ENCODE assay signal across 8 cellular contexts in the genomic region with DNA sequence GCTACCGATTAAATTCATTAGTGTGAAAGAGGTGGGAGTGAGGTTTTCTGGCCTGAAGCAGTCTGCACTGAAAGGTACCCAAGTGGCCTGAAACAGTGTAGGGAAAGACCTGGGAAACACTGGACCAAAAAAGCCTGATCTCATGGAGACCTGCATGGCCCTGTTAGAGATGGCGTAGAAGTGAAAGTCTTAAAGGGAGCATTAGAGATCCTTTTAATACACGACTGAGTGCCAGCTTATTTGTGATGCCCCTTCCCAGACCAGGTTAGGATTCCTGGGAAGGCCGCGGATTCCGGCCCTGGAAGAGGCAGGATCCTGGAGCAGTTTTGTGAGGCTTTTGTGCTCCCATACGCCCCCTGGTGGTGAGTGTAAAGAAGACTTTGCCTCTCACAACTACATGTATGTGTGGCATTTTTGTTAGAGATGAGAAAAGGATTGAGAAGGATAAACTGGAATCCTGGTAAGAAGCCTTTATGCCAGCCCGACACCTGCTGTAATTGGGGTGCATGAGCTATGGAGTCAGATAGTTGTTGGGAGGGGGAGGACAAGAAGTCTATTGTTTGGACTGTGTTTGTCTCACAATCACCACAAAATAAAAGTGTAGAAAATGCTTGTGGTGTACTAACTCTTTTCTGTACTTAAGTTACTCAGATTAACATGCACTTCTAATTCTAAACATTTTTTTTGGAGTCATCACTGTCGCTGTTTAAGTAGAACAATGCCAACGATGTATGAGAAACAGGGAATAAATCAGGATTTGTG. TPM values are rescaled to one million over a fixed set of nuclear protein-coding genes. Genes with fewer than 3 reads are reported as not detected.
DNase-seq lines count a peak whose midpoint lies in the region; ATAC-seq and TF ChIP-seq lines count a peak whose summit lies in the region.

No MANE protein-coding gene starts in this region.

- BruUV-seq in PC-9 (replicated peaks; lab: Mats Ljungman, UMichigan) = no TSS peak

- POLR2A ChIA-PET in PC-9 (lab: Charles Lee; ENCODE audit: unreplicated experiment) = no interaction called here

- no peak overlapping the region for H3K9ac ChIP-seq in neural progenitor cell

- H3K27ac ChIP-seq in PC-9 = no peak overlapping the region
- peak overlapping the region; percentile 78 for H3K27ac ChIP-seq in neural progenitor cell
- H3K27ac ChIP-seq in suprapubic skin = no peak overlapping the region

- CTCF ChIA-PET in PC-9 (lab: Charles Lee) = no interaction called here

- no peaks in the 10 kb centered on the region for H3K9me3 Mint-ChIP-seq in activated T-helper 1 cell treated with anti-CD3 and anti-CD28 coated beads, Interleukin-12 subunit alpha, Interleukin-12 subunit beta, Interleukin-2, Interleukin-4 antibody, amounts not matched to agents 30 ng/mL and 10 ng/mL and 1 ng/mL, durations not matched to agents 14 hours and 24 hours and 36 hours
- no peaks in the 10 kb centered on the region for H3K9me3 Mint-ChIP-seq in neural progenitor cell

- intact Hi-C loops in PC-9 (cut with micrococcal nuclease; ENCODE audit: unreplicated experiment) = loop anchor here (1.0 kb wide), 4 partner anchors 53 to 672 kb away; no protein-coding TSS in a partner anchor
- intact Hi-C loops in activated T-helper 1 cell treated with anti-CD3 and anti-CD28 coated beads, Interleukin-12 subunit alpha, Interleukin-12 subunit beta, Interleukin-2, Interleukin-4 antibody, amounts not matched to agents 30 ng/mL and 10 ng/mL and 1 ng/mL, durations not matched to agents 14 hours and 24 hours and 36 hours (cut with micrococcal nuclease) = loop anchor here (1.0 to 10.0 kb wide), 8 partner anchors 9 to 899 kb away; a partner anchor contains a TSS

- H3K9me3 ChIP-seq in PC-9 (ENCODE audit: insufficient read depth, low read depth) (no peaks in the 10 kb centered on the region), neural progenitor cell (ENCODE audit: low read depth) (no peaks in the 10 kb centered on the region), suprapubic skin (no peaks in the 10 kb centered on the region)

- TF ChIP-seq CTCF in PC-9 (conservative IDR thresholded peaks at IDR 0.05) (peak; percentile 86), fibroblast of pulmonary artery (IDR thresholded peaks at IDR 0.05; ENCODE audit: low read length, missing control alignments) (peak; percentile 93), neural progenitor cell (IDR thresholded peaks at IDR 0.05) (peak; percentile 96), suprapubic skin (IDR thresholded peaks at IDR 0.05) (peak; percentile 71 to 79)

- peak overlapping the region; percentile 87 for H3K27ac Mint-ChIP-seq in activated T-helper 1 cell treated with anti-CD3 and anti-CD28 coated beads, Interleukin-12 subunit alpha, Interleukin-12 subunit beta, Interleukin-2, Interleukin-4 antibody, amounts not matched to agents 30 ng/mL and 10 ng/mL and 1 ng/mL, durations not matched to agents 14 hours and 24 hours and 36 hours
- H3K27ac Mint-ChIP-seq in neural progenitor cell = peak overlapping the region; percentile 34

- H4K20me1 ChIP-seq in PC-9 (ENCODE audit: insufficient read depth) (no peaks in the 10 kb centered on the region), neural progenitor cell (ENCODE audit: low read depth) (peaks cover 32% of the 10 kb centered on the region)

- H3K4me1 ChIP-seq in PC-9 (replicated peaks; ENCODE audit: insufficient read depth) (no peaks in the 10 kb centered on the region), neural progenitor cell (peaks cover 11% of the 10 kb centered on the region), suprapubic skin (peaks cover 17% of the 10 kb centered on the region)

- H3F3A ChIP-seq in PC-9 (ENCODE audit: insufficient read depth, low read depth) (no peaks in the 10 kb centered on the region), neural progenitor cell (ENCODE audit: low read depth) (peaks cover 42% of the 10 kb centered on the region)

- H3K79me2 ChIP-seq in PC-9 (ENCODE audit: low read depth) (no peaks in the 10 kb centered on the region), neural progenitor cell (ENCODE audit: low read depth) (peaks cover 47% of the 10 kb centered on the region)

- H3K4me1 Mint-ChIP-seq in activated T-helper 1 cell treated with anti-CD3 and anti-CD28 coated beads, Interleukin-12 subunit alpha, Interleukin-12 subunit beta, Interleukin-2, Interleukin-4 antibody, amounts not matched to agents 30 ng/mL and 10 ng/mL and 1 ng/mL, durations not matched to agents 14 hours and 24 hours and 36 hours (ENCODE audit: low read depth) = peaks cover 53% of the 10 kb centered on the region
- H3K4me1 Mint-ChIP-seq in neural progenitor cell = peaks cover 13% of the 10 kb centered on the region

- WGBS in suprapubic skin = 44% methylated on average over 9 of the region's 10 CpGs

- H2AFZ ChIP-seq in PC-9 (no peak overlapping the region), neural progenitor cell (replicated peaks) (no peak overlapping the region)

- H3K4me3 ChIP-seq in PC-9 (no peak overlapping the region), fibroblast of pulmonary artery (replicated peaks; ENCODE audit: low read depth, low read length) (no peak overlapping the region), neural progenitor cell (no peak overlapping the region), suprapubic skin (no peak overlapping the region)

- no peak for ATAC-seq in HG03378 (IDR thresholded peaks at IDR 0.05; ENCODE audit: unreplicated experiment)

- H3K4me3 Mint-ChIP-seq in activated T-helper 1 cell treated with anti-CD3 and anti-CD28 coated beads, Interleukin-12 subunit alpha, Interleukin-12 subunit beta, Interleukin-2, Interleukin-4 antibody, amounts not matched to agents 30 ng/mL and 10 ng/mL and 1 ng/mL, durations not matched to agents 14 hours and 24 hours and 36 hours = peak overlapping the region; percentile 27
- H3K4me3 Mint-ChIP-seq in neural progenitor cell = no peak overlapping the region

- peak; percentile 85 for DNase-seq in GM03348 (ENCODE audit: low spot score)
- DNase-seq in HT1080 (ENCODE audit: low read depth) = peak; percentile 60
- peak in 1 of 2 experiments; percentile 59 for DNase-seq in PC-9
- DNase-seq in activated T-helper 1 cell treated with anti-CD3 and anti-CD28 coated beads, Interleukin-12 subunit alpha, Interleukin-12 subunit beta, Interleukin-2, Interleukin-4 antibody, amounts not matched to agents 30 ng/mL and 10 ng/mL and 1 ng/mL, durations not matched to agents 14 hours and 24 hours and 36 hours (ENCODE audit: low spot score) = peak; percentile 34
- peak; percentile 88 for DNase-seq in fibroblast of pulmonary artery (ENCODE audit: low read depth)
- DNase-seq in neural progenitor cell (ENCODE audit: low spot score) = peak; percentile 88
- DNase-seq in suprapubic skin (ENCODE audit: low spot score in 2 of 2) = peak; percentile 85

- H3K36me3 ChIP-seq in PC-9 (ENCODE audit: low read depth) = no peaks in the 10 kb centered on the region
- peaks cover 15% of the 10 kb centered on the region for H3K36me3 ChIP-seq in neural progenitor cell
- H3K36me3 ChIP-seq in suprapubic skin = peaks cover 55% of the 10 kb centered on the region

- H3K36me3 Mint-ChIP-seq in activated T-helper 1 cell treated with anti-CD3 and anti-CD28 coated beads, Interleukin-12 subunit alpha, Interleukin-12 subunit beta, Interleukin-2, Interleukin-4 antibody, amounts not matched to agents 30 ng/mL and 10 ng/mL and 1 ng/mL, durations not matched to agents 14 hours and 24 hours and 36 hours (ENCODE audit: low read depth) = peaks cover 52% of the 10 kb centered on the region
- H3K36me3 Mint-ChIP-seq in neural progenitor cell = peaks cover 47% of the 10 kb centered on the region

- no peak for TF ChIP-seq POLR2A in suprapubic skin (IDR thresholded peaks at IDR 0.05)

- H3K4me2 ChIP-seq in PC-9 = no peak overlapping the region
- peak overlapping the region; percentile 3 for H3K4me2 ChIP-seq in neural progenitor cell

- H3K27me3 ChIP-seq in PC-9 (ENCODE audit: insufficient read depth, low read depth) = no peaks in the 10 kb centered on the region
- no peaks in the 10 kb centered on the region for H3K27me3 ChIP-seq in neural progenitor cell
- no peaks in the 10 kb centered on the region for H3K27me3 ChIP-seq in suprapubic skin

- no peaks in the 10 kb centered on the region for H3K27me3 Mint-ChIP-seq in activated T-helper 1 cell treated with anti-CD3 and anti-CD28 coated beads, Interleukin-12 subunit alpha, Interleukin-12 subunit beta, Interleukin-2, Interleukin-4 antibody, amounts not matched to agents 30 ng/mL and 10 ng/mL and 1 ng/mL, durations not matched to agents 14 hours and 24 hours and 36 hours (ENCODE audit: insufficient read depth)
- peaks cover 2% of the 10 kb centered on the region for H3K27me3 Mint-ChIP-seq in neural progenitor cell (ENCODE audit: insufficient read depth, low read depth)

- H3K9me2 ChIP-seq in PC-9 (ENCODE audit: insufficient read depth) = no peaks in the 10 kb centered on the region

- TF ChIP-seq EP300 in suprapubic skin (IDR thresholded peaks at IDR 0.05) = no peak

RNA-seq across cellular contexts. Expression of a gene that starts 54.0 kb away (rescaled TPM):
- 27.4 and 28.0 TPM in 2 replicates for total RNA-seq in HT1080 (2014; rRNA removed; shearing (Covaris generic))
- 17.3 and 19.6 TPM in 2 replicates for polyA plus RNA-seq in HT1080 (2015; cell fraction: cytosol; rRNA removed)
- polyA plus RNA-seq in HT1080 (2015; cell fraction: nucleus; rRNA removed) = 29.1 and 29.2 TPM in 2 replicates
- total RNA-seq in PC-9 (2021) (23.1 and 30.7 TPM in 2 replicates), neural progenitor cell (ENCODE audit: low replicate concordance) (46.2 and 55.9 TPM in 2 replicates), suprapubic skin (10 to 100 TPM; 14.0 to 38.5 (median 26.0) TPM)
- total RNA-seq in activated T-helper 1 cell treated with anti-CD3 and anti-CD28 coated beads, Interleukin-12 subunit alpha, Interleukin-12 subunit beta, Interleukin-2, Interleukin-4 antibody, amounts not matched to agents 30 ng/mL and 10 ng/mL and 1 ng/mL, durations not matched to agents 14 hours and 24 hours and 36 hours = 38.7 and 42.4 TPM in 2 replicates
